In the genomic region with DNA sequence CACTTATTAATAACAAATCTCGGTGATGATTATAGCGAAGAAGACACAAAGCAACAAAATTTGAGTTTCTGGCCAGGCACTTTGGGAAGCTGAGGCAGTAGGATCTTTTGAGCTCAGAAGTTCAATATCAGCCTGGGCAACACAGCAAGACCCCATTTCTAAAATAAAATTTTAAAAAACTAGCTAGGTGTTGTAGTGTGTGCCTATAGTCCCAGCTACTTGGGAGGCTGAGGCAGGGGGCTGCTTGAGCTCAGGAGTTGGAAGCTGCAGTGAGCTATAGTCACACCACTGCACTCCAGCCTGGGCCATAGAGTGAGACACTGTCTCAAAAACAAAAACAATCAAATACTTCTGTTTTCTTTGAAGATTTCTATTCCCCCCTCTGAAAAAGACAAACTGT, we compare ENCODE assay signal across 9 cellular contexts.
"Had no signal": no experiment of that assay in that cellular context is flagged by ENCODE, and none has a peak within 500 bp of the region (broad histone marks: within the 10 kb centered on the region; RNA-seq: fewer than 3 reads in every experiment).

No MANE protein-coding gene starts in this region.

- H2AFZ ChIP-seq: GM23248, GM23338 had no signal

- ATAC-seq: GM23338, HCT116 had no signal

- H3K4me2 ChIP-seq: GM23338 had no signal

- H3K36me3 ChIP-seq: HAP-1 had no signal

- H3K9ac ChIP-seq: GM23248 had no signal

- H3K4me3 Mint-ChIP-seq: GM23338, H9, HFFc6 had no signal

- H3K4me3 ChIP-seq: GM23248, GM23338, HAP-1 had no signal

- H3K27ac Mint-ChIP-seq: GM23338, H9, HFFc6 had no signal

- H3K9me3 ChIP-seq: HAP-1 had no signal

- H3K4me1 ChIP-seq: HAP-1 had no signal

- H3K27ac ChIP-seq: GM23248 had no signal

- DNase-seq: GM23248, GOT3, H7, H9, HCEC 1CT, HFFc6 had no signal

- H3K4me1 Mint-ChIP-seq: H9 had no signal

- H3K9me3 Mint-ChIP-seq: GM23338, H9 had no signal
